ENCODE assay signal across 9 cellular contexts in the genomic region with DNA sequence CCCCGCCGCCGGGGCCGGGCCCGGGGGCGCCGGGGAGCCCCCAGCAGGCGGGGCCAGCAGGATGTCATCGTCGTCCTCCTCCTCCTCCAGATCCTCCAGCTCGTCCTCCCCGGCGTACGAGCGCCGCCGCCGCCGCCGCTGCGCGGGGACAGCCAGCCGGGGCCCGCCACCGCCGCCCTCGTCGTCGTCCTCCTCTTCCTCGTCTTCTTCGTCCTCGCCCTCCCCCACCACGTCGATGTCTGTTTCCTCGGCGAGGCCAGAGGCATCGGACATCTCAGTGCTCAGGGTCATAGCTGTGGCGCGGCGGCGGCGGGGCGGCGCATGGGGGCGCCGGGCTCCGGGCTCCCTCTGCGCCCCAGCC. TPM values are rescaled to one million over a fixed set of nuclear protein-coding genes. Genes with fewer than 3 reads are reported as not detected.
DNase-seq lines count a peak whose midpoint lies in the region; ATAC-seq and TF ChIP-seq lines count a peak whose summit lies in the region.
"Had no signal": no experiment of that assay in that cellular context is flagged by ENCODE, and none has a peak within 500 bp of the region (broad histone marks: within the 10 kb centered on the region; RNA-seq: fewer than 3 reads in every experiment).

No MANE protein-coding gene starts in this region.

- DNase-seq in D341Med (ENCODE audit: low spot score) (peak; percentile 59), hepatocyte (ENCODE audit: low spot score) (no peak), tibial artery (no peak), body of pancreas (no peak), NCI-H128 (lab: John Stamatoyannopoulos, UW; ENCODE audit: unreplicated experiment) (no peak)
- DNase-seq in activated CD4-positive, alpha-beta memory T cell treated with anti-CD3 and anti-CD28 coated beads, Interleukin-2, amount 10 ng/mL, durations not matched to agents 7 days and 5 days: no peak

- peak overlapping the region; percentile 71 for H3K4me3 Mint-ChIP-seq in activated CD4-positive, alpha-beta memory T cell treated with anti-CD3 and anti-CD28 coated beads, Interleukin-2, amount 10 ng/mL, durations not matched to agents 7 days and 5 days

- peaks cover 10% of the 10 kb centered on the region for H4K20me1 ChIP-seq in hepatocyte (ENCODE audit: insufficient read depth, poor library complexity, severe bottlenecking)

- H3K4me1 ChIP-seq in hepatocyte (ENCODE audit: insufficient read depth) (peaks cover 19% of the 10 kb centered on the region), tibial artery (peaks cover 0 to 37% (median 25%) of the 10 kb centered on the region in 4 donors), body of pancreas (peaks cover 22% of the 10 kb centered on the region)

- H3K4me3 ChIP-seq in hepatocyte (peak overlapping the region; percentile 24), tibial artery (peak overlapping the region; percentile 50 to 53), body of pancreas (no peak overlapping the region)

- H3K36me3 ChIP-seq in hepatocyte (replicated peaks; ENCODE audit: insufficient read depth, low read depth) (no peaks in the 10 kb centered on the region), tibial artery (no peaks in the 10 kb centered on the region), body of pancreas (replicated peaks in 1 of 2; ENCODE audit: insufficient read depth in 1 of 2, low read depth in 2 of 2) (no peaks in the 10 kb centered on the region)

- intact Hi-C loops in tibial artery (cut with DNase I; ENCODE audit: low total_unique reads) (loop anchor here (10.0 kb wide), 2 partner anchors 57 to 143 kb away; no protein-coding TSS in a partner anchor), body of pancreas (cut with DNase I) (loop anchor here (5.0 kb wide), 1 partner anchor 231 kb away; no protein-coding TSS in a partner anchor)

- no peaks in the 10 kb centered on the region for H3K9me3 Mint-ChIP-seq in activated CD4-positive, alpha-beta memory T cell treated with anti-CD3 and anti-CD28 coated beads, Interleukin-2, amount 10 ng/mL, durations not matched to agents 7 days and 5 days

- no peaks in the 10 kb centered on the region for H3K79me2 ChIP-seq in hepatocyte

- H3K4me1 Mint-ChIP-seq in activated CD4-positive, alpha-beta memory T cell treated with anti-CD3 and anti-CD28 coated beads, Interleukin-2, amount 10 ng/mL, durations not matched to agents 7 days and 5 days: peaks cover 28% of the 10 kb centered on the region

- no peaks in the 10 kb centered on the region for H3K9me2 ChIP-seq in hepatocyte (replicated peaks; ENCODE audit: insufficient read depth)

- CTCF ChIA-PET in activated CD4-positive, alpha-beta memory T cell treated with anti-CD3 and anti-CD28 coated beads, Interleukin-2, amount 10 ng/mL, durations not matched to agents 7 days and 5 days (lab: Charles Lee): interaction anchor here (1.0 kb wide), 2 partner anchors 61 to 150 kb away, joined by 3 read pairs; no protein-coding TSS in a partner anchor

- POLR2A ChIA-PET in activated CD4-positive, alpha-beta memory T cell treated with anti-CD3 and anti-CD28 coated beads, Interleukin-2, amount 10 ng/mL, durations not matched to agents 7 days and 5 days (lab: Charles Lee): interaction anchor here (1.6 kb wide), 2 partner anchors 50 to 61 kb away, joined by 7 to 8 read pairs; a partner anchor contains a TSS

- peaks cover 80% of the 10 kb centered on the region for H3K27me3 Mint-ChIP-seq in activated CD4-positive, alpha-beta memory T cell treated with anti-CD3 and anti-CD28 coated beads, Interleukin-2, amount 10 ng/mL, durations not matched to agents 7 days and 5 days

- H3K27me3 ChIP-seq in hepatocyte (peaks cover 81% of the 10 kb centered on the region), tibial artery (peaks cover 15 to 91% of the 10 kb centered on the region in 2 donors), body of pancreas (peaks cover 9 to 68% of the 10 kb centered on the region in 2 donors)

- H3K9me3 ChIP-seq in hepatocyte (ENCODE audit: low read depth) (no peaks in the 10 kb centered on the region), tibial artery (no peaks in the 10 kb centered on the region), body of pancreas (no peaks in the 10 kb centered on the region)

- ATAC-seq in HG02642 (IDR thresholded peaks at IDR 0.05; ENCODE audit: poor library complexity, unreplicated experiment): peak; percentile 37
- no peak for ATAC-seq in body of pancreas
- ATAC-seq in GM18873 (IDR thresholded peaks at IDR 0.05; ENCODE audit: low FRiP score, unreplicated experiment): no peak

- H3K27ac ChIP-seq in hepatocyte (no peak overlapping the region), tibial artery (peak overlapping the region in 1 of 2 donors; percentile 62), body of pancreas (no peak overlapping the region)

- peak overlapping the region; percentile 98 for H3K4me2 ChIP-seq in hepatocyte

- no peak for TF ChIP-seq CTCF in hepatocyte (IDR thresholded peaks at IDR 0.05; ENCODE audit: poor library complexity)
- no peak for TF ChIP-seq CTCF in tibial artery (IDR thresholded peaks at IDR 0.05)
- TF ChIP-seq CTCF in body of pancreas (IDR thresholded peaks at IDR 0.05): no peak

- H2AFZ ChIP-seq in hepatocyte: no peak overlapping the region

- no peak overlapping the region for H3K27ac Mint-ChIP-seq in activated CD4-positive, alpha-beta memory T cell treated with anti-CD3 and anti-CD28 coated beads, Interleukin-2, amount 10 ng/mL, durations not matched to agents 7 days and 5 days

- peaks cover 12% of the 10 kb centered on the region for H3K36me3 Mint-ChIP-seq in activated CD4-positive, alpha-beta memory T cell treated with anti-CD3 and anti-CD28 coated beads, Interleukin-2, amount 10 ng/mL, durations not matched to agents 7 days and 5 days (ENCODE audit: low read depth)

- no peak for TF ChIP-seq POLR2A in body of pancreas (IDR thresholded peaks at IDR 0.05)

- WGBS in hepatocyte (ENCODE audit: low lambda C conversion rate, missing lambda C conversion rate): under 1% methylated on average over 26 of the region's 48 CpGs
- WGBS in body of pancreas, 2 donors: 8% methylated on average over 39 of the region's 48 CpGs; no CpG with 5 or more reads in 1 of the 2 donors

RNA-seq across cellular contexts. Expression of a gene that starts 0.5 kb away (rescaled TPM):
- total RNA-seq in activated CD4-positive, alpha-beta memory T cell treated with anti-CD3 and anti-CD28 coated beads, Interleukin-2, amount 10 ng/mL, durations not matched to agents 7 days and 5 days: under 1 TPM; 0.28 to 0.38 TPM
- 0.33 and 1.6 TPM in 2 replicates for total RNA-seq in hepatocyte
- polyA plus RNA-seq in hepatocyte: 0.75 and 1.9 TPM in 2 replicates
- total RNA-seq in body of pancreas: not detected
- polyA plus RNA-seq: neural cell had no signal

RNA-seq across cellular contexts. Expression of a gene that starts 50.2 kb away (rescaled TPM):
- total RNA-seq in activated CD4-positive, alpha-beta memory T cell treated with anti-CD3 and anti-CD28 coated beads, Interleukin-2, amount 10 ng/mL, durations not matched to agents 7 days and 5 days: 100 to 1,000 TPM; 716 to 729 TPM
- total RNA-seq in hepatocyte (423 and 456 TPM in 2 replicates), body of pancreas (100 to 1,000 TPM; 147 to 346 TPM)
- polyA plus RNA-seq in hepatocyte: 390 and 430 TPM in 2 replicates

Comparison
In these comparisons a context has a peak if more than half of its experiments do, and no peak if none do; other contexts are left out.
1. H3K4me3 ChIP-seq: peak in hepatocyte (single experiment) and tibial artery (2 of 2); none in body of pancreas (0 of 2).